ENCODE assay signal across 12 cellular contexts in genomic region chr12:11797993-11798720, GRCh38.
DNase-seq lines count a peak whose midpoint lies in the region; ATAC-seq and TF ChIP-seq lines count a peak whose summit lies in the region.
"Had no signal": no experiment of that assay in that cellular context is flagged by ENCODE, and none has a peak within 500 bp of the region (broad histone marks: within the 10 kb centered on the region; RNA-seq: fewer than 3 reads in every experiment).

No MANE protein-coding gene starts in this region.

- no peaks in the 10 kb centered on the region for H3K9me3 Mint-ChIP-seq in activated CD4-positive, alpha-beta memory T cell treated with anti-CD3 and anti-CD28 coated beads for 36 hours
- H3K9me3 Mint-ChIP-seq in activated CD4-positive, alpha-beta memory T cell treated with anti-CD3 and anti-CD28 coated beads, Interleukin-2, amount 10 ng/mL, durations not matched to agents 7 days and 5 days: peaks cover 3% of the 10 kb centered on the region
- H3K9me3 Mint-ChIP-seq in stimulated activated memory B cell treated with anti-CD40 and anti-IgM and Interleukin-4, amounts not matched to agents 10 μg/mL and 1 μg/mL and 100 μg/mL, for 72 hours: no peaks in the 10 kb centered on the region
- H3K9me3 Mint-ChIP-seq: stimulated activated naive CD8-positive, alpha-beta T cell treated with anti-CD3 and anti-CD28 coated beads, Interleukin-15, amount 100 ng/mL, for 72 hours had no signal

- H3K4me1 ChIP-seq in foreskin keratinocyte: peaks cover 28% of the 10 kb centered on the region

- peaks cover 55% of the 10 kb centered on the region for H3K4me1 Mint-ChIP-seq in activated CD4-positive, alpha-beta memory T cell treated with anti-CD3 and anti-CD28 coated beads for 36 hours (ENCODE audit: low read depth)
- peaks cover 32% of the 10 kb centered on the region for H3K4me1 Mint-ChIP-seq in activated CD4-positive, alpha-beta memory T cell treated with anti-CD3 and anti-CD28 coated beads, Interleukin-2, amount 10 ng/mL, durations not matched to agents 7 days and 5 days
- peaks cover 68% of the 10 kb centered on the region for H3K4me1 Mint-ChIP-seq in stimulated activated memory B cell treated with anti-CD40 and anti-IgM and Interleukin-4, amounts not matched to agents 10 μg/mL and 1 μg/mL and 100 μg/mL, for 72 hours

- CTCF ChIA-PET in activated CD4-positive, alpha-beta memory T cell treated with anti-CD3 and anti-CD28 coated beads for 36 hours (lab: Charles Lee): interaction anchor here (0.7 kb wide), 1 partner anchor 234 kb away, joined by 3 read pairs; no protein-coding TSS in a partner anchor
- CTCF ChIA-PET in activated CD4-positive, alpha-beta memory T cell treated with anti-CD3 and anti-CD28 coated beads, Interleukin-2, amount 10 ng/mL, durations not matched to agents 7 days and 5 days (lab: Charles Lee): interaction anchor here (1.7 kb wide), 1 partner anchor 15 kb away, joined by 4 read pairs; no protein-coding TSS in a partner anchor

- H3K36me3 Mint-ChIP-seq in activated CD4-positive, alpha-beta memory T cell treated with anti-CD3 and anti-CD28 coated beads for 36 hours: peaks cover 22% of the 10 kb centered on the region
- H3K36me3 Mint-ChIP-seq in activated CD4-positive, alpha-beta memory T cell treated with anti-CD3 and anti-CD28 coated beads, Interleukin-2, amount 10 ng/mL, durations not matched to agents 7 days and 5 days (ENCODE audit: low read depth): peaks cover 29% of the 10 kb centered on the region
- peaks cover 68% of the 10 kb centered on the region for H3K36me3 Mint-ChIP-seq in stimulated activated memory B cell treated with anti-CD40 and anti-IgM and Interleukin-4, amounts not matched to agents 10 μg/mL and 1 μg/mL and 100 μg/mL, for 72 hours

- DNase-seq in activated CD4-positive, alpha-beta memory T cell treated with anti-CD3 and anti-CD28 coated beads for 36 hours: no peak
- no peak for DNase-seq in activated CD4-positive, alpha-beta memory T cell treated with anti-CD3 and anti-CD28 coated beads, Interleukin-2, amount 10 ng/mL, durations not matched to agents 7 days and 5 days
- DNase-seq in SK-N-MC (ENCODE audit: low read depth, low spot score): no peak
- no peak for DNase-seq in foreskin keratinocyte
- no peak for DNase-seq in NCI-H2107 (lab: John Stamatoyannopoulos, UW)
- no peak for DNase-seq in erythroblast (lab: John Stamatoyannopoulos, UW)
- DNase-seq in caudate nucleus (lab: John Stamatoyannopoulos, UW): no peak
- DNase-seq: activated CD8-positive, alpha-beta memory T cell treated with anti-CD3 and anti-CD28 coated beads, Interleukin-2, amount 50 U/mL, for 4 hours; NCI-H1417 treated with DMSO at 0.1 percent for 48 hours; occipital lobe; stimulated activated naive CD8-positive, alpha-beta T cell treated with anti-CD3 and anti-CD28 coated beads, Interleukin-15, amount 100 ng/mL, for 72 hours had no signal

- no peaks in the 10 kb centered on the region for H3K27me3 ChIP-seq in foreskin keratinocyte

- H3K4me3 Mint-ChIP-seq in activated CD4-positive, alpha-beta memory T cell treated with anti-CD3 and anti-CD28 coated beads for 36 hours: no peak overlapping the region
- H3K4me3 Mint-ChIP-seq in activated CD4-positive, alpha-beta memory T cell treated with anti-CD3 and anti-CD28 coated beads, Interleukin-2, amount 10 ng/mL, durations not matched to agents 7 days and 5 days: no peak overlapping the region
- H3K4me3 Mint-ChIP-seq in stimulated activated memory B cell treated with anti-CD40 and anti-IgM and Interleukin-4, amounts not matched to agents 10 μg/mL and 1 μg/mL and 100 μg/mL, for 72 hours: no peak overlapping the region

- POLR2A ChIA-PET in activated CD4-positive, alpha-beta memory T cell treated with anti-CD3 and anti-CD28 coated beads for 36 hours (lab: Charles Lee): no interaction called here
- POLR2A ChIA-PET in activated CD4-positive, alpha-beta memory T cell treated with anti-CD3 and anti-CD28 coated beads, Interleukin-2, amount 10 ng/mL, durations not matched to agents 7 days and 5 days (lab: Charles Lee): interaction anchor here (0.9 kb wide), 1 partner anchor 12 kb away, joined by 4 read pairs; no protein-coding TSS in a partner anchor

- H3K27ac ChIP-seq in SK-N-MC (peak overlapping the region; percentile 94), foreskin keratinocyte (peak overlapping the region; percentile 20), caudate nucleus (ENCODE audit: low read depth, low read length) (no peak overlapping the region)

- TF ChIP-seq POLR2A in erythroblast (IDR thresholded peaks at IDR 0.05; ENCODE audit: low read length): no peak

- no peak for TF ChIP-seq CTCF in foreskin keratinocyte (conservative IDR thresholded peaks at IDR 0.05)

- no peak for ATAC-seq in foreskin keratinocyte
- no peak for ATAC-seq in stimulated activated memory B cell treated with anti-CD40 and anti-IgM and Interleukin-4, amounts not matched to agents 10 μg/mL and 1 μg/mL and 100 μg/mL, for 72 hours
- ATAC-seq: stimulated activated naive CD8-positive, alpha-beta T cell treated with anti-CD3 and anti-CD28 coated beads, Interleukin-15, amount 100 ng/mL, for 72 hours had no signal

- H3K9me3 ChIP-seq in SK-N-MC (ENCODE audit: low read depth, low read length): no peaks in the 10 kb centered on the region

- H3K27ac Mint-ChIP-seq in activated CD4-positive, alpha-beta memory T cell treated with anti-CD3 and anti-CD28 coated beads for 36 hours: peak overlapping the region; percentile 18
- no peak overlapping the region for H3K27ac Mint-ChIP-seq in activated CD4-positive, alpha-beta memory T cell treated with anti-CD3 and anti-CD28 coated beads, Interleukin-2, amount 10 ng/mL, durations not matched to agents 7 days and 5 days
- H3K27ac Mint-ChIP-seq in stimulated activated memory B cell treated with anti-CD40 and anti-IgM and Interleukin-4, amounts not matched to agents 10 μg/mL and 1 μg/mL and 100 μg/mL, for 72 hours: peak overlapping the region; percentile 74

- no peaks in the 10 kb centered on the region for H3K36me3 ChIP-seq in SK-N-MC (ENCODE audit: insufficient read depth, low read length)

- H3K4me3 ChIP-seq in SK-N-MC: peak overlapping the region; percentile 53

- H3K9ac ChIP-seq in SK-N-MC (ENCODE audit: insufficient read length): peak overlapping the region; percentile 28

- intact Hi-C loops in activated CD4-positive, alpha-beta memory T cell treated with anti-CD3 and anti-CD28 coated beads for 36 hours (cut with micrococcal nuclease): no loop called here

- H3K27me3 Mint-ChIP-seq in activated CD4-positive, alpha-beta memory T cell treated with anti-CD3 and anti-CD28 coated beads for 36 hours: no peaks in the 10 kb centered on the region
- H3K27me3 Mint-ChIP-seq in activated CD4-positive, alpha-beta memory T cell treated with anti-CD3 and anti-CD28 coated beads, Interleukin-2, amount 10 ng/mL, durations not matched to agents 7 days and 5 days: no peaks in the 10 kb centered on the region
- no peaks in the 10 kb centered on the region for H3K27me3 Mint-ChIP-seq in stimulated activated memory B cell treated with anti-CD40 and anti-IgM and Interleukin-4, amounts not matched to agents 10 μg/mL and 1 μg/mL and 100 μg/mL, for 72 hours
- H3K27me3 Mint-ChIP-seq: stimulated activated naive CD8-positive, alpha-beta T cell treated with anti-CD3 and anti-CD28 coated beads, Interleukin-15, amount 100 ng/mL, for 72 hours had no signal
